ENCODE assay signal across 5 cellular contexts in genomic region chr5:67407979-67408378, GRCh38.
"Had no signal": no experiment of that assay in that cellular context is flagged by ENCODE, and none has a peak within 500 bp of the region (broad histone marks: within the 10 kb centered on the region; RNA-seq: fewer than 3 reads in every experiment).

No MANE protein-coding gene starts in this region.

- H3K4me3 ChIP-seq: GM23338 had no signal

- H3K4me3 Mint-ChIP-seq: GM23338, H9, IgD-negative memory B cell had no signal

- ATAC-seq: GM23338, HepG2 had no signal

- H3K27ac Mint-ChIP-seq: GM23338, H9, IgD-negative memory B cell had no signal

- H2AFZ ChIP-seq: GM23338 had no signal

- DNase-seq: H9, HCEC 1CT had no signal

- H3K36me3 Mint-ChIP-seq: IgD-negative memory B cell had no signal

- H3K9me3 Mint-ChIP-seq: GM23338, H9 had no signal

- H3K4me2 ChIP-seq: GM23338 had no signal
